ENCODE assay signal across 8 cellular contexts in the genomic region with DNA sequence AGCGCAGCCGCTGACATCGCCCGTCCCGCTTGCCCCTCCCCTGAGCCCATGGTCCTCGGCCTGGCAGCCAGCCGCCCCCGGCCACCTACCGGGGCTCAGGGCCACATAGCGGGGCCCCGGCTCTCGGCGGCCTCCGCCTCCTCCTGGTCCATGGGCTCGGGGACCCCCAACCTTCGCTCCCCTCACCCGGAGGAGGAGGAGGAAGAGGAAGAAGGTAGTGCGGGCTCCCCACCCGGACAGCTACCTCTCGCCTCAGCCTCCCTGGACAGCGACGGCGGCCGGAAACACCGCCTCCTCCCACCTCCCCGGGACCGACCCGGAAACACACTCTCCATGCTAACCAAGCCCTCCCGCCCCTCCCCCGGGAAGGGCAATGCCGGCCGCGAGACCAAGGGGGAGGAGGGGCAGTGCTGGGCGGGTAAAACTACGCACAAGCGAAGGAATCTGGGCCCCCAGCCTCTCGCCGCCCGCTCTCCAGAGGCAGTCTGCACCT. TPM values are rescaled to one million over a fixed set of nuclear protein-coding genes. Genes with fewer than 3 reads are reported as not detected.
A peak's percentile ranks its signal among the peaks of the same experiment; 100 is the strongest.
DNase-seq lines count a peak whose midpoint lies in the region; ATAC-seq and TF ChIP-seq lines count a peak whose summit lies in the region.

A gene (minus strand): TSS at position 286 of the 493 bp plus-strand sequence. CDS start 2,912 bp downstream, outside the sequence.

- peaks cover 43% of the 10 kb centered on the region for H3K4me1 Mint-ChIP-seq in memory B cell

- H3K9me3 Mint-ChIP-seq in memory B cell: no peaks in the 10 kb centered on the region

- no peak for TF ChIP-seq CTCF in thoracic aorta (IDR thresholded peaks at IDR 0.05)

- H3K36me3 ChIP-seq in Karpas-422 (ENCODE audit: insufficient read depth, low read length): peaks cover 13% of the 10 kb centered on the region; the same call in 1 of the 2 replicates
- no peaks in the 10 kb centered on the region for H3K36me3 ChIP-seq in endocrine pancreas (ENCODE audit: control insufficient read depth, insufficient read depth, low read length)
- H3K36me3 ChIP-seq in thoracic aorta: peaks cover 6% of the 10 kb centered on the region

- H3K27me3 Mint-ChIP-seq in memory B cell: no peaks in the 10 kb centered on the region

- H3K9ac ChIP-seq in Karpas-422 (ENCODE audit: low read length): peak within 1 kb of the TSS; percentile 94
- H3K9ac ChIP-seq in endocrine pancreas (ENCODE audit: control insufficient read depth, insufficient read depth, low read length): peak within 1 kb of the TSS; percentile 92

- H3K4me3 ChIP-seq in Karpas-422 (ENCODE audit: low read length) (peak within 1 kb of the TSS; percentile 96), endocrine pancreas (ENCODE audit: control insufficient read depth, insufficient read depth, low read length) (peak within 1 kb of the TSS; percentile 73), thoracic aorta (peak within 1 kb of the TSS; percentile 94)

- peak within 1 kb of the TSS; percentile 97 for H3K4me3 Mint-ChIP-seq in memory B cell

- H3K27ac Mint-ChIP-seq in memory B cell: peak within 1 kb of the TSS; percentile 96

- H3K4me2 ChIP-seq in Karpas-422 (ENCODE audit: low read depth, low read length, poor library complexity, severe bottlenecking): peak within 1 kb of the TSS; percentile 98

- peaks cover 8% of the 10 kb centered on the region for H3K36me3 Mint-ChIP-seq in memory B cell

- H3K9me3 ChIP-seq in Karpas-422 (ENCODE audit: low read length) (no peaks in the 10 kb centered on the region), endocrine pancreas (ENCODE audit: control insufficient read depth, low read length) (no peaks in the 10 kb centered on the region), thoracic aorta (no peaks in the 10 kb centered on the region)

- ATAC-seq in memory B cell (ENCODE audit: low read depth) (peak; percentile 59), thoracic aorta (ENCODE audit: insufficient number of reproducible peaks, low FRiP score, low read depth) (peak; percentile 77)

- H3K9me2 ChIP-seq in Karpas-422 (replicated peaks; ENCODE audit: insufficient read depth, low read length): no peaks in the 10 kb centered on the region

- peak within 1 kb of the TSS; percentile 77; the same call in 1 of the 2 replicates for H2AFZ ChIP-seq in Karpas-422 (ENCODE audit: low read length)

- peak within 1 kb of the TSS; percentile 76 for H3K27ac ChIP-seq in Karpas-422 (ENCODE audit: low read length)
- H3K27ac ChIP-seq in thoracic aorta: peak within 1 kb of the TSS; percentile 85 to 94

- H3K27me3 ChIP-seq in Karpas-422 (ENCODE audit: low read length) (no peaks in the 10 kb centered on the region), endocrine pancreas (ENCODE audit: control insufficient read depth, insufficient read depth, low read length) (no peaks in the 10 kb centered on the region), thoracic aorta (replicated peaks; ENCODE audit: insufficient read depth) (no peaks in the 10 kb centered on the region)

- peaks cover 61% of the 10 kb centered on the region for H3K79me2 ChIP-seq in Karpas-422 (ENCODE audit: low read length)

- DNase-seq in stimulated activated CD4-positive, alpha-beta T cell treated with anti-CD3 and anti-CD28 coated beads, TNF-alpha, amount 100 ng/mL, for 48 hours (ENCODE audit: low read depth in 3 of 3): peak in 2 of 3 donors; percentile 45 to 46
- no peak for DNase-seq in stimulated activated CD4-positive, alpha-beta T cell treated with anti-CD3 and anti-CD28 coated beads, Interleukin-12 subunit alpha, Interleukin-12 subunit beta, amount 100 ng/mL, for 4 hours
- DNase-seq in H4 (ENCODE audit: low spot score) (peak; percentile 60), Karpas-422 (peak; percentile 90), SKM-1 (lab: John Stamatoyannopoulos, UW; ENCODE audit: unreplicated experiment) (peak; percentile 85), memory B cell (ENCODE audit: low spot score in 2 of 2) (no peak), thoracic aorta (ENCODE audit: low spot score) (peak; percentile 44)

- peaks cover 4% of the 10 kb centered on the region; the same call in 1 of the 2 replicates for H4K20me1 ChIP-seq in Karpas-422 (ENCODE audit: insufficient read depth, low read depth, low read length)

- H3K4me1 ChIP-seq in Karpas-422 (ENCODE audit: low read length) (peaks cover 37% of the 10 kb centered on the region), endocrine pancreas (ENCODE audit: control insufficient read depth, insufficient read depth, low read length) (peaks cover 11% of the 10 kb centered on the region), thoracic aorta (ENCODE audit: control insufficient read depth in 1 of 2, low read depth in 2 of 2) (peaks cover 20 to 56% of the 10 kb centered on the region in 2 donors)

RNA-seq across cellular contexts. Expression of the gene that starts here (rescaled TPM):
- 16.1 and 21.9 TPM in 2 replicates for total RNA-seq in H4 (2014; rRNA removed; shearing (Covaris generic))
- total RNA-seq in Karpas-422 (2014; rRNA removed; shearing (Covaris generic); ENCODE audit: low replicate concordance): 34.0 and 53.6 TPM in 2 replicates
- total RNA-seq in thoracic aorta: 10 to 100 TPM; 62.4 to 62.6 TPM

Comparison
In these comparisons a context has a peak if more than half of its experiments do, and no peak if none do; other contexts are left out.
1. DNase-seq: peak in stimulated activated CD4-positive, alpha-beta T cell treated with anti-CD3 and anti-CD28 coated beads, TNF-alpha, amount 100 ng/mL, for 48 hours (2 of 3), H4 (single experiment), Karpas-422 (single experiment), SKM-1 (single experiment) and thoracic aorta (single experiment); none in stimulated activated CD4-positive, alpha-beta T cell treated with anti-CD3 and anti-CD28 coated beads, Interleukin-12 subunit alpha, Interleukin-12 subunit beta, amount 100 ng/mL, for 4 hours (single experiment) and memory B cell (0 of 2).
2. Peak in every context shown above with its lines, with median percentiles within 50 percentile points of each other: H3K4me3 ChIP-seq.